ENCODE assay signal across 14 cellular contexts in the genomic region with DNA sequence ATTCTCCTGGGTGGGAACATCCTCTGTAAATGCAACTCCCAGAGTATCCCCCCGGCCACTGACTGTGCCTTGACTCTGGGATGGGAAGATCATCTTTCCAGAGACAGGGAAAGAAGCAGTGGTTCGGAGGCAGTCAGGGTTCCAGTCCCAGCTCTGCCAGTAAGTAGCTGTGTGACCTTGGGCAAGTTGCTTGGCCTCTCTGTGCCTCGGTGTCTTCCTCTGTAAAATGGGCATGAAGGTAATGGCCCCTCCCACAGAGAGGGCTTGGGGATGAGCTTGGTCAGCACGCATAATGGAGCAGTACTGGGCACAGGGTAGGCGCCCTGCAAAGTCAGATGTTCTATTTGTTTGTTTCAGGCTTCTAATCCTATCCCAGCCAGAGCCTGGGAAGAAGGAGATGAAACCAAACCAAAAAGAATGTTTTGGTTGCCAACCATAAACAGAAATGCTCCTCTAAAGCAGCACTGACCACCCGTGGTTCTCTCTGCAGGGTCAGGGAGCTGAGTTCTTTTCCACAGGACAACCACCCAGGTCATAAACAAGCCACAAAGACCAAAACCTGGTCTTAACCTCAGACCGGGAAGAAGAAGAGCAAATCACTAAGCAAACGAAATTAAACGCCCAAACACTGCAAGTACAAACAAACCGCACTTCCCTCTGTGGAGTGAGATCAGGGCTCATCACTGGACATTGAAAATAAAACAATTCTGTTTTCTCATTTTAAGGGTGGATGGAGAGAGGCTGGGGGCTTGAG.
"Had no signal": no experiment of that assay in that cellular context is flagged by ENCODE, and none has a peak within 500 bp of the region (broad histone marks: within the 10 kb centered on the region; RNA-seq: fewer than 3 reads in every experiment).

No MANE protein-coding gene starts in this region.

- H3K27ac Mint-ChIP-seq: nephron progenitor cell; stimulated activated naive CD8-positive, alpha-beta T cell treated with anti-CD3 and anti-CD28 coated beads, Interleukin-15, Interleukin-2, amounts not matched to agents 100 ng/mL and 50 ng/mL, for 24 hours had no signal

- H3K27ac ChIP-seq: body of pancreas, upper lobe of left lung, WERI-Rb-1 had no signal

- DNase-seq: activated CD4-positive, alpha-beta T cell treated with anti-CD3 and anti-CD28 coated beads for 48 hours; activated CD8-positive, alpha-beta memory T cell treated with anti-CD3 and anti-CD28 coated beads for 24 hours; activated naive CD4-positive, alpha-beta T cell treated with anti-CD3 and anti-CD28 coated beads, Interleukin-2, amount 50 U/mL, for 16 hours; dermis blood vessel endothelial cell; left ventricle myocardium superior; mesenchymal stem cell; nephron progenitor cell; stimulated activated CD4-positive, alpha-beta T cell treated with anti-CD3 and anti-CD28 coated beads, Interleukin-15, amount 100 ng/mL, for 24 hours; stimulated activated CD4-positive, alpha-beta T cell treated with anti-CD3 and anti-CD28 coated beads, Interleukin-4, amount 100 ng/mL, for 24 hours; T-helper 9 cell; upper lobe of left lung; WERI-Rb-1 had no signal

- H3K36me3 ChIP-seq: upper lobe of left lung, WERI-Rb-1 had no signal

- H3K4me1 ChIP-seq: upper lobe of left lung had no signal

- H3K9me3 Mint-ChIP-seq: nephron progenitor cell; stimulated activated naive CD8-positive, alpha-beta T cell treated with anti-CD3 and anti-CD28 coated beads, Interleukin-15, Interleukin-2, amounts not matched to agents 100 ng/mL and 50 ng/mL, for 24 hours had no signal

- H3K4me3 ChIP-seq: body of pancreas, upper lobe of left lung had no signal

- H3K27me3 ChIP-seq: body of pancreas, upper lobe of left lung had no signal

- H3K9me3 ChIP-seq: body of pancreas, upper lobe of left lung had no signal

- H3K4me3 Mint-ChIP-seq: nephron progenitor cell; stimulated activated naive CD8-positive, alpha-beta T cell treated with anti-CD3 and anti-CD28 coated beads, Interleukin-15, Interleukin-2, amounts not matched to agents 100 ng/mL and 50 ng/mL, for 24 hours had no signal
